16 cellular contexts compared by ENCODE assay signal in genomic region chr22:26713823-26714449, GRCh38. TPM values are rescaled to one million over a fixed set of nuclear protein-coding genes. Genes with fewer than 3 reads are reported as not detected.
DNase-seq lines count a peak whose midpoint lies in the region; ATAC-seq, FAIRE-seq and TF ChIP-seq lines count a peak whose summit lies in the region.
"Had no signal": no experiment of that assay in that cellular context is flagged by ENCODE, and none has a peak within 500 bp of the region (broad histone marks: within the 10 kb centered on the region; RNA-seq: fewer than 3 reads in every experiment).

No MANE protein-coding gene starts in this region.

- POLR2A ChIA-PET in SK-N-SH (lab: Yijun Ruan, JAX), result no interaction called here

- DNase-seq in EL (peak; percentile 82), SK-N-SH (no peak), fibroblast of pulmonary artery (ENCODE audit: low read depth) (peak; percentile 78), osteoblast (ENCODE audit: insufficient read length, low spot score, missing footprints) (no peak), HTR-8/SVneo (ENCODE audit: insufficient read length, low spot score) (no peak)
- no peak for DNase-seq in NK-92 treated with Interleukin-12 subunit alpha and Interleukin-12 subunit beta, amount 100 ng/mL, for 24 hours (lab: John Stamatoyannopoulos, UW)
- DNase-seq in activated naive CD4-positive, alpha-beta T cell treated with anti-CD3 and anti-CD28 coated beads for 36 hours, result no peak
- DNase-seq: activated CD4-positive, CD25-positive, alpha-beta regulatory T cell treated with anti-CD3 and anti-CD28 coated beads, Interleukin-2, amount 50 U/mL, for 72 hours; Calu3; MV-4-11; NCI-H2171; stimulated activated CD4-positive, alpha-beta T cell treated with anti-CD3 and anti-CD28 coated beads, Interleukin-12 subunit alpha, Interleukin-12 subunit beta, amount 100 ng/mL, for 4 hours had no signal

- H3K9ac ChIP-seq in SK-N-SH, result peak overlapping the region; percentile 30; the same call in 1 of the 2 replicates

- H3K36me3 Mint-ChIP-seq in activated naive CD4-positive, alpha-beta T cell treated with anti-CD3 and anti-CD28 coated beads for 36 hours (ENCODE audit: low read depth), result peaks cover 5% of the 10 kb centered on the region

- H3K9me3 ChIP-seq in SK-N-SH (no peaks in the 10 kb centered on the region), osteoblast (ENCODE audit: low read depth, low read length) (no peaks in the 10 kb centered on the region)
- H3K9me3 ChIP-seq: gastroesophageal sphincter had no signal

- intact Hi-C loops in activated naive CD4-positive, alpha-beta T cell treated with anti-CD3 and anti-CD28 coated beads for 36 hours (cut with micrococcal nuclease), result no loop called here

- H4K20me1 ChIP-seq in SK-N-SH (ENCODE audit: insufficient read depth) (no peaks in the 10 kb centered on the region), osteoblast (ENCODE audit: insufficient read depth, low read length) (no peaks in the 10 kb centered on the region)

- no peaks in the 10 kb centered on the region for H3K79me2 ChIP-seq in SK-N-SH (ENCODE audit: insufficient read depth)
- no peaks in the 10 kb centered on the region for H3K79me2 ChIP-seq in osteoblast (ENCODE audit: insufficient read depth, low read length)

- peak overlapping the region; percentile 32; the same call in 1 of the 2 replicates for H2AFZ ChIP-seq in SK-N-SH (ENCODE audit: low read depth)
- peak overlapping the region; percentile 20 for H2AFZ ChIP-seq in osteoblast (ENCODE audit: low read length)
- H2AFZ ChIP-seq: GM23338 had no signal

- TF ChIP-seq CTCF in SK-N-SH (IDR thresholded peaks at IDR 0.05) (no peak), fibroblast of pulmonary artery (IDR thresholded peaks at IDR 0.05; ENCODE audit: low read length, missing control alignments) (no peak), osteoblast (IDR thresholded peaks at IDR 0.05; ENCODE audit: extremely low read depth, low read depth, low read length) (no peak)

- peaks cover 11% of the 10 kb centered on the region for H3K4me1 Mint-ChIP-seq in activated naive CD4-positive, alpha-beta T cell treated with anti-CD3 and anti-CD28 coated beads for 36 hours (ENCODE audit: low read depth)

- peak overlapping the region; percentile 57 for H3K4me2 ChIP-seq in SK-N-SH
- H3K4me2 ChIP-seq in osteoblast (ENCODE audit: insufficient read depth, low read length), result peak overlapping the region; percentile 63
- H3K4me2 ChIP-seq: GM23338 had no signal

- H3K27me3 Mint-ChIP-seq in activated naive CD4-positive, alpha-beta T cell treated with anti-CD3 and anti-CD28 coated beads for 36 hours (ENCODE audit: low read depth), result no peaks in the 10 kb centered on the region

- H3F3A ChIP-seq in SK-N-SH (replicated peaks; ENCODE audit: insufficient read depth), result peaks cover 17% of the 10 kb centered on the region

- CTCF ChIA-PET in SK-N-SH (lab: Yijun Ruan, JAX), result no interaction called here
- CTCF ChIA-PET in activated naive CD4-positive, alpha-beta T cell treated with anti-CD3 and anti-CD28 coated beads for 36 hours (lab: Charles Lee), result no interaction called here

- TF ChIP-seq RAD21 in SK-N-SH (IDR thresholded peaks at IDR 0.05; ENCODE audit: low read length), result no peak

- peaks cover 0 to 10% of the 10 kb centered on the region in 2 experiments; a peak in 1 of 4 replicates for H3K4me1 ChIP-seq in SK-N-SH (ENCODE audit: control insufficient read depth in 1 of 2, insufficient read depth in 2 of 2, low read depth in 1 of 2, low read length in 1 of 2)
- H3K4me1 ChIP-seq in osteoblast (ENCODE audit: insufficient read depth, low read length), result peaks cover 43% of the 10 kb centered on the region

- H3K27me3 ChIP-seq in SK-N-SH (ENCODE audit: insufficient read depth) (no peaks in the 10 kb centered on the region), osteoblast (ENCODE audit: insufficient read depth, low read length) (no peaks in the 10 kb centered on the region)
- H3K27me3 ChIP-seq: gastroesophageal sphincter had no signal

- H3K4me3 Mint-ChIP-seq in activated naive CD4-positive, alpha-beta T cell treated with anti-CD3 and anti-CD28 coated beads for 36 hours, result no peak overlapping the region
- H3K4me3 Mint-ChIP-seq: GM23338, neural crest cell had no signal

- H3K9me3 Mint-ChIP-seq in activated naive CD4-positive, alpha-beta T cell treated with anti-CD3 and anti-CD28 coated beads for 36 hours, result no peaks in the 10 kb centered on the region
- H3K9me3 Mint-ChIP-seq: GM23338, neural crest cell had no signal

- TF ChIP-seq EP300 in SK-N-SH (IDR thresholded peaks at IDR 0.05; ENCODE audit: borderline replicate concordance in 1 of 2, low read depth in 1 of 2, low read length in 1 of 2), result no peak

- no peaks in the 10 kb centered on the region for H3K9me2 ChIP-seq in SK-N-SH

- no peak overlapping the region for H3K27ac Mint-ChIP-seq in activated naive CD4-positive, alpha-beta T cell treated with anti-CD3 and anti-CD28 coated beads for 36 hours
- H3K27ac Mint-ChIP-seq: GM23338 had no signal

- no peak overlapping the region; a peak in 1 of 4 replicates for H3K4me3 ChIP-seq in SK-N-SH (ENCODE audit: low read depth in 2 of 2, low read length in 1 of 2)
- peak overlapping the region; percentile 24 for H3K4me3 ChIP-seq in fibroblast of pulmonary artery (replicated peaks; ENCODE audit: low read depth, low read length)
- H3K4me3 ChIP-seq in osteoblast (ENCODE audit: insufficient read depth, low read length), result peak overlapping the region; percentile 14
- H3K4me3 ChIP-seq: gastroesophageal sphincter, GM23338 had no signal

- WGBS in SK-N-SH (ENCODE audit: low lambda C conversion rate), result 72% methylated on average over 10 of the region's 12 CpGs

- H3K36me3 ChIP-seq in SK-N-SH (replicated peaks in 1 of 2; ENCODE audit: control insufficient read depth in 1 of 2, insufficient read depth in 2 of 2, low read length in 1 of 2) (no peaks in the 10 kb centered on the region), osteoblast (ENCODE audit: insufficient read depth, low read length) (no peaks in the 10 kb centered on the region)

- ATAC-seq in GM18502 (IDR thresholded peaks at IDR 0.05; ENCODE audit: poor library complexity, unreplicated experiment), result no peak
- ATAC-seq: gastroesophageal sphincter, GM23338 had no signal

- peak overlapping the region in 1 of 2 experiments; percentile 47; a peak in 2 of 4 replicates for H3K27ac ChIP-seq in SK-N-SH (ENCODE audit: low read depth in 2 of 2, low read length in 1 of 2)
- peak overlapping the region; percentile 57 for H3K27ac ChIP-seq in osteoblast (ENCODE audit: low read depth, low read length)
- H3K27ac ChIP-seq: gastroesophageal sphincter had no signal

- FAIRE-seq in HTR-8/SVneo (lab: Jason Lieb, UNC), result no peak

TF ChIP-seq in SK-N-SH, 30 proteins besides CTCF, POLR2A, EP300 and RAD21:
- TF ChIP-seq YY1 (IDR thresholded peaks at IDR 0.05; ENCODE audit: low read depth), result no peak
- no peak for TF ChIP-seq POLR2AphosphoS5 (IDR thresholded peaks at IDR 0.05; ENCODE audit: low read depth, low read length)
- TF ChIP-seq RFX5 (IDR thresholded peaks at IDR 0.05; ENCODE audit: low read length), result no peak
- TF ChIP-seq TCF12 (IDR thresholded peaks at IDR 0.05), result no peak
- TF ChIP-seq ELF1 (IDR thresholded peaks at IDR 0.05), result no peak
- TF ChIP-seq FOXJ3 (CRISPR knock-in tag; IDR thresholded peaks at IDR 0.05), result no peak
- no peak for TF ChIP-seq JUND (IDR thresholded peaks at IDR 0.05)
- TF ChIP-seq GABPA (IDR thresholded peaks at IDR 0.05; ENCODE audit: low read depth), result no peak
TF ChIP-seq in SK-N-SH: peak in this region for 0.

RNA-seq across cellular contexts. Expression of gene MIAT, which starts 56.5 kb away (rescaled TPM):
- polyA plus RNA-seq in SK-N-SH (2012; rRNA removed), result 5.4 and 10.4 TPM in 2 replicates
- polyA plus RNA-seq in SK-N-SH (2012; cell fraction: cytosol; rRNA removed), result 0.62 and 1.1 TPM in 2 replicates
- polyA plus RNA-seq in SK-N-SH (2012; cell fraction: nucleus; rRNA removed), result 44.1 and 55.9 TPM in 2 replicates
- total RNA-seq in osteoblast, result 1.8 TPM in 2 replicates
- 10 to 100 TPM; 51.8 to 51.9 TPM for total RNA-seq in activated naive CD4-positive, alpha-beta T cell treated with anti-CD3 and anti-CD28 coated beads for 36 hours

Comparison
In these comparisons a context has a peak if more than half of its experiments do, and no peak if none do; other contexts are left out.
1. DNase-seq: peak in EL (single experiment) and fibroblast of pulmonary artery (single experiment); none in SK-N-SH (single experiment), osteoblast (single experiment), NK-92 treated with Interleukin-12 subunit alpha and Interleukin-12 subunit beta, amount 100 ng/mL, for 24 hours (single experiment), HTR-8/SVneo (single experiment) and activated naive CD4-positive, alpha-beta T cell treated with anti-CD3 and anti-CD28 coated beads for 36 hours (single experiment).
2. H3K4me3 ChIP-seq: peak in fibroblast of pulmonary artery (single experiment) and osteoblast (single experiment); none in SK-N-SH (0 of 2).
3. RNA of gene MIAT, which starts 56.5 kb away (total RNA-seq): 51.8 to 51.9 TPM in activated naive CD4-positive, alpha-beta T cell treated with anti-CD3 and anti-CD28 coated beads for 36 hours; 1.8 TPM in osteoblast; every median in the first group is over 10 times any median in the second.